ENCODE assay signal across 25 cellular contexts in the genomic region with DNA sequence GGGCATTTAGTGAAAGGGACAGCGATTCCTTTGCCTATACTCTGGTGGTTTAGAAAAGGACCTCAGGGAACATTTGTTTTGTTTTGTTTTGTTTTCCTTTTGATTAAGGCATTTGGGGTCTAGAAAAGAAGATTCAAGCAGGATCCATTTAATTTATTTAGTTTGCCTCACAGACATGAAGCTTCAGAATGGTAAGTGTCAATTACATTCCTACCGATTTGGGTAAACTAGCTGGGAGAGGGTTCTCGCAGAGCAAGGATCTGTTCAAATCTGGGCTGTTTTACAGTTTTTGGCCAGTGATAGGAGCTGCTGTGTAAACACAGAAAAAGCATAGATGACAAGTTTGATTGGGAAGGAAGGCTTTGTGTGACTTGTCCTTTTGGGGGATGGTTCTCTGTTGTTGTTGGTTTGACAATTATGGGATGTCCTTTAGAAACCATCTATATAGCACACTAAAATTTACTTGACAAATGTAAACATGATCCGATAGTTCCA.
DNase-seq lines count a peak whose midpoint lies in the region; ATAC-seq and TF ChIP-seq lines count a peak whose summit lies in the region.
"Had no signal": no experiment of that assay in that cellular context is flagged by ENCODE, and none has a peak within 500 bp of the region (broad histone marks: within the 10 kb centered on the region; RNA-seq: fewer than 3 reads in every experiment).

No MANE protein-coding gene starts in this region.

- H4K20me1 ChIP-seq in osteoblast (ENCODE audit: insufficient read depth, low read length) = no peaks in the 10 kb centered on the region

- no peak overlapping the region for H2AFZ ChIP-seq in osteoblast (ENCODE audit: low read length)
- H2AFZ ChIP-seq: hepatocyte, PC-9 had no signal

- H3K27ac ChIP-seq in foreskin keratinocyte (peak overlapping the region; percentile 87), osteoblast (ENCODE audit: low read depth, low read length) (no peak overlapping the region), ascending aorta (no peak overlapping the region), spleen (no peak overlapping the region)
- H3K27ac ChIP-seq: body of pancreas, hepatocyte, ovary, PC-9 had no signal

- no peak overlapping the region for H3K4me3 ChIP-seq in astrocyte of the spinal cord (ENCODE audit: low read depth, low read length)
- H3K4me3 ChIP-seq in osteoblast (ENCODE audit: insufficient read depth, low read length) = peak overlapping the region; percentile 3
- H3K4me3 ChIP-seq in ascending aorta = no peak overlapping the region
- no peak overlapping the region for H3K4me3 ChIP-seq in spleen
- H3K4me3 ChIP-seq: body of pancreas, hepatocyte, ovary, PC-9 had no signal

- TF ChIP-seq CTCF in astrocyte of the spinal cord (IDR thresholded peaks at IDR 0.05; ENCODE audit: low read depth, low read length) (no peak), foreskin keratinocyte (conservative IDR thresholded peaks at IDR 0.05) (peak; percentile 44), osteoblast (IDR thresholded peaks at IDR 0.05; ENCODE audit: extremely low read depth, low read depth, low read length) (no peak), ascending aorta (IDR thresholded peaks at IDR 0.05) (no peak), spleen (IDR thresholded peaks at IDR 0.05 in 8 of 11, conservative IDR thresholded peaks at IDR 0.05 in 3 of 11) (no peak)

- in situ Hi-C loops in astrocyte of the spinal cord (cut with HindIII; ENCODE audit: low sequenced_read_pairs) = no loop called here

- H3K79me2 ChIP-seq in osteoblast (ENCODE audit: insufficient read depth, low read length) = no peaks in the 10 kb centered on the region
- H3K79me2 ChIP-seq: hepatocyte had no signal

- H3K4me1 ChIP-seq in foreskin keratinocyte = peaks cover 32% of the 10 kb centered on the region
- H3K4me1 ChIP-seq in osteoblast (ENCODE audit: insufficient read depth, low read length) = peaks cover 25% of the 10 kb centered on the region
- H3K4me1 ChIP-seq in ascending aorta = no peaks in the 10 kb centered on the region
- H3K4me1 ChIP-seq in spleen = no peaks in the 10 kb centered on the region

- no peaks in the 10 kb centered on the region for H3K9me3 ChIP-seq in osteoblast (ENCODE audit: low read depth, low read length)
- H3K9me3 ChIP-seq in ascending aorta = no peaks in the 10 kb centered on the region
- H3K9me3 ChIP-seq in spleen = no peaks in the 10 kb centered on the region
- H3K9me3 ChIP-seq: body of pancreas, ovary had no signal

- intact Hi-C loops in ascending aorta (cut with DNase I) = no loop called here
- intact Hi-C loops in spleen (cut with DNase I; ENCODE audit: low total_unique reads) = no loop called here

- DNase-seq in AG08395 (ENCODE audit: low spot score) (peak; percentile 9), astrocyte of the spinal cord (ENCODE audit: low read depth, low spot score) (peak; percentile 9), foreskin keratinocyte (peak in 1 of 2 donors; percentile 63), osteoblast (ENCODE audit: insufficient read length, low spot score, missing footprints) (peak; percentile 63), NCI-H510A treated with DMSO at 0.1 percent for 48 hours (lab: John Stamatoyannopoulos, UW) (no peak), ascending aorta (ENCODE audit: low spot score in 2 of 2) (no peak), spleen (no peak)
- DNase-seq: 8988T; activated CD4-positive, alpha-beta T cell treated with anti-CD3 and anti-CD28 coated beads for 1 hour; activated CD8-positive, alpha-beta T cell treated with anti-CD3 and anti-CD28 coated beads, Interleukin-2, amount 10 ng/mL, durations not matched to agents 7 days and 5 days; activated effector memory CD4-positive, alpha-beta T cell treated with anti-CD3 and anti-CD28 coated beads, Interleukin-2, amount 50 U/mL, for 16 hours; AML-193; CD4-positive, alpha-beta T cell; foreskin melanocyte; left colon; naive thymus-derived CD4-positive, alpha-beta T cell; NCI-H1092 treated with DMSO at 0.1 percent for 48 hours; NCI-H187 treated with DMSO at 0.1 percent for 48 hours; NCI-H526; ovary; PC-9 had no signal

- WGBS in spleen, 5 donors = 84 to 89% (median 88%) methylated on average over 4 of the region's 4 CpGs

- H3K36me3 ChIP-seq in osteoblast (ENCODE audit: insufficient read depth, low read length) (no peaks in the 10 kb centered on the region), ascending aorta (no peaks in the 10 kb centered on the region), spleen (no peaks in the 10 kb centered on the region)
- H3K36me3 ChIP-seq: ovary had no signal

- ATAC-seq in foreskin keratinocyte (no peak), HG03045 (IDR thresholded peaks at IDR 0.05; ENCODE audit: unreplicated experiment) (no peak)
- ATAC-seq: activated CD8-positive, alpha-beta T cell treated with anti-CD3 and anti-CD28 coated beads, Interleukin-2, amount 10 ng/mL, durations not matched to agents 7 days and 5 days; body of pancreas; left colon; naive thymus-derived CD4-positive, alpha-beta T cell; Right ventricle myocardium inferior had no signal

- no peaks in the 10 kb centered on the region for H3K27me3 ChIP-seq in foreskin keratinocyte
- peaks cover 9% of the 10 kb centered on the region for H3K27me3 ChIP-seq in osteoblast (ENCODE audit: insufficient read depth, low read length)
- H3K27me3 ChIP-seq in ascending aorta = no peaks in the 10 kb centered on the region
- H3K27me3 ChIP-seq in spleen (replicated peaks in 1 of 7) = no peaks in the 10 kb centered on the region
- H3K27me3 ChIP-seq: body of pancreas, hepatocyte, ovary had no signal

- no peak for TF ChIP-seq POLR2A in spleen (IDR thresholded peaks at IDR 0.05)

- peak overlapping the region; percentile 39 for H3K4me2 ChIP-seq in osteoblast (ENCODE audit: insufficient read depth, low read length)
- H3K4me2 ChIP-seq: PC-9 had no signal

Comparison
In these comparisons a context has a peak if more than half of its experiments do, and no peak if none do; other contexts are left out.
1. DNase-seq: peak in AG08395 (single experiment), astrocyte of the spinal cord (single experiment) and osteoblast (single experiment); none in NCI-H510A treated with DMSO at 0.1 percent for 48 hours (single experiment), ascending aorta (0 of 2) and spleen (single experiment).